In the genomic region with DNA sequence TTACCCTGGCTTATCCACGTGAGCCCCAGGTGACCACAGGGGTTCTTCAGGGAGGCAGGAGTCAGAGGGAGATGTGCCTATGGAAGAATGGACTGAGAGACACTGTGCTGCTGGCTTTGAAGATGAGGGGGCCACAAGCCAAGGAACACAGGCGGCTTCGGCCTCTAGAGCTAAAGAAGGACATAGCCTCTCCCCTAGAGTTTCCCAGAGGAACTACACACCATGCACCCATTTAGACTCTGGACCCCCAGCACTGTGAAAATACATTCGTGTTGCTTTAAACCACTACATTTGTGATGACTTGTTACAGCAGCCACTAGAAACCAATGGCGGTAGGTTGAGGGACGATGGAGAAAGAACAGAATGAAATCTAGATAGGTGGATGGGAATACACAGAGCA, we compare ENCODE assay signal across 1 cellular context.
TF ChIP-seq lines count a peak whose summit lies in the region.

No MANE protein-coding gene starts in this region.

TF ChIP-seq in HepG2, 621 proteins besides CTCF, POLR2A, EP300 and RAD21:
- TF ChIP-seq SRY (CRISPR knock-in tag; IDR thresholded peaks at IDR 0.05) (no peak), ZNF629 (CRISPR knock-in tag; conservative IDR thresholded peaks at IDR 0.05) (0 out of 2 replicates have a peak, but pooled peaks have one; percentile 37)
